Comparison of ENCODE assay signal across 11 cellular contexts in the genomic region with DNA sequence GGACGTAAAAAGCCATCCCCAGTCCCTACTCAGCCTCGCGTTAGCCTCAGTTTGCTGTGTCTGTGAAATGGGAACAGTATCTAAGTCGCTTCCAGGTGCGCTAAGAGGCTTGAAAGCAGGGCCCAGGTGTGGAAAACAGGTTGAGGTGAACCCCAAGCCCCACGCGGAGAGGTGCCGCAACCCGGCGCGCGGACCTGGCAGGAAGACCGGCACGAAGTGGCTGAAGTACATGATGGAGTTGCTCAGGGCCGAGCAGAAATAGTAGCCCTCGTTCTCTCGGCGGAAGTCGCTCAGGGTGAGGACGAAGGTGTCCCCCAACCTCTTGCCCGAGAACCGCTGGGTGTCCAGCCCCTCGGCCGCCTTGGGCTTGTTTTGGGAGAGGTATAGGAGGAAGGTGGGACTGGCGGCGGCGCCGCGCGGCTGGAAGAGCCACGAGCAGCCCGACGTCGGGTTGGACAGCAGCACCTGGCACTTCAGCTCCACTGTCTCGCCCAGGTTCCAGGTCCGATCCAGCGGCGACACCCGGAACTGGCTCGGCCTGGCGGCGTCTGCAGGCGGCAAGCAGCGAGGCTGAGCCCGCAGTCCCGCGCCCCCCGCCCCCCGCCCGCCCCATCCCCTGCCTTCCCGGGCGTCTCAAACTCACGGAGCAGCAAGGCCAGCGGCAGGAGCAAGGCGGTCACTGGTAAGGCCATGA. TPM values are rescaled to one million over a fixed set of nuclear protein-coding genes. Genes with fewer than 3 reads are reported as not detected.
DNase-seq lines count a peak whose midpoint lies in the region; ATAC-seq and TF ChIP-seq lines count a peak whose summit lies in the region.
"Had no signal": no experiment of that assay in that cellular context is flagged by ENCODE, and none has a peak within 500 bp of the region (broad histone marks: within the 10 kb centered on the region; RNA-seq: fewer than 3 reads in every experiment).

No MANE protein-coding gene starts in this region.

- H4K20me1 ChIP-seq in BLaER1 treated with 17β-estradiol and CSF1 and Interleukin-3, amounts not matched to agents 10 nM and 100 nM: peaks cover 0 to 9% (median 0%) of the 10 kb centered on the region in 11 experiments; a peak in 2 of 22 replicates
- H4K20me1 ChIP-seq in mammary epithelial cell (ENCODE audit: insufficient read depth, low read length): no peaks in the 10 kb centered on the region

- dilution Hi-C loops in mammary epithelial cell (cut with HindIII; ENCODE audit: low sequenced_read_pairs): no loop called here

- no peaks in the 10 kb centered on the region for H3K79me2 ChIP-seq in mammary epithelial cell (ENCODE audit: insufficient read depth, low read length)

- H3K9me3 Mint-ChIP-seq in naive thymus-derived CD4-positive, alpha-beta T cell: peaks cover 0 to 11% (median 6%) of the 10 kb centered on the region in 11 donors

- 30% methylated on average over 13 of the region's 55 CpGs for WGBS in mammary epithelial cell (ENCODE audit: low coverage, missing lambda C conversion rate)

- H3K4me3 ChIP-seq in BLaER1 treated with 17β-estradiol and CSF1 and Interleukin-3, amounts not matched to agents 10 nM and 100 nM: peak overlapping the region; percentile 7 to 62 (median 53); a peak in 18 of 20 replicates
- H3K4me3 ChIP-seq in HUES6 (ENCODE audit: low read depth, low read length) (peak overlapping the region; percentile 44), mammary epithelial cell (replicated peaks in 1 of 3; ENCODE audit: insufficient read depth in 1 of 3, low read depth in 2 of 3, low read length in 3 of 3) (no peak overlapping the region)
- H3K4me3 ChIP-seq in naive thymus-derived CD4-positive, alpha-beta T cell (ENCODE audit: low read length): peak overlapping the region; percentile 55
- H3K4me3 ChIP-seq: lung had no signal

- peaks cover 4 to 17% (median 8%) of the 10 kb centered on the region in 5 donors for H3K36me3 Mint-ChIP-seq in naive thymus-derived CD4-positive, alpha-beta T cell

- H3K36me3 ChIP-seq in BLaER1 treated with 17β-estradiol and CSF1 and Interleukin-3, amounts not matched to agents 10 nM and 100 nM: no peaks in the 10 kb centered on the region; a peak in 1 of 22 replicates
- no peaks in the 10 kb centered on the region for H3K36me3 ChIP-seq in HUES6 (ENCODE audit: control insufficient read depth, insufficient read depth, low read length)
- no peaks in the 10 kb centered on the region for H3K36me3 ChIP-seq in mammary epithelial cell (ENCODE audit: insufficient read depth, low read length)
- peaks cover 0 to 17% (median 0%) of the 10 kb centered on the region in 3 experiments for H3K36me3 ChIP-seq in naive thymus-derived CD4-positive, alpha-beta T cell (ENCODE audit: control insufficient read depth in 2 of 3, insufficient read depth in 3 of 3, low read length in 3 of 3)

- peaks cover 10 to 34% (median 19%) of the 10 kb centered on the region in 11 experiments for H3K9me3 ChIP-seq in BLaER1 treated with 17β-estradiol and CSF1 and Interleukin-3, amounts not matched to agents 10 nM and 100 nM (replicated peaks in 1 of 11)
- H3K9me3 ChIP-seq in HUES6 (ENCODE audit: control insufficient read depth, insufficient read depth, low read depth, low read length): no peaks in the 10 kb centered on the region
- no peaks in the 10 kb centered on the region for H3K9me3 ChIP-seq in mammary epithelial cell (replicated peaks; ENCODE audit: insufficient read depth, low read length)
- no peaks in the 10 kb centered on the region for H3K9me3 ChIP-seq in naive thymus-derived CD4-positive, alpha-beta T cell (ENCODE audit: control insufficient read depth in 2 of 3, low read length in 3 of 3)

- BruUV-seq in mammary epithelial cell (replicated peaks; lab: Mats Ljungman, UMichigan): no TSS peak

- peak overlapping the region; percentile 53 to 94 (median 82) for H3K4me3 Mint-ChIP-seq in naive thymus-derived CD4-positive, alpha-beta T cell

- TF ChIP-seq CTCF in mammary epithelial cell (conservative IDR thresholded peaks at IDR 0.05 in 1 of 2, IDR thresholded peaks at IDR 0.05 in 1 of 2; ENCODE audit: extremely low read depth in 1 of 2, insufficient read depth in 1 of 2, low read depth in 1 of 2, low read length in 2 of 2): no peak

- H3K4me2 ChIP-seq in BLaER1 treated with 17β-estradiol and CSF1 and Interleukin-3, amounts not matched to agents 10 nM and 100 nM: peak overlapping the region; percentile 55 to 87 (median 73); a peak in 20 of 22 replicates
- peak overlapping the region; percentile 56 for H3K4me2 ChIP-seq in mammary epithelial cell (ENCODE audit: insufficient read depth, low read depth, low read length)
- H3K4me2 ChIP-seq: KMS-11 had no signal

- H3K27me3 ChIP-seq in BLaER1 treated with 17β-estradiol and CSF1 and Interleukin-3, amounts not matched to agents 10 nM and 100 nM: peaks cover 47 to 70% (median 62%) of the 10 kb centered on the region in 11 experiments
- H3K27me3 ChIP-seq in HUES6 (ENCODE audit: control insufficient read depth, insufficient read depth, low read length): peaks cover 80% of the 10 kb centered on the region
- peaks cover 38% of the 10 kb centered on the region for H3K27me3 ChIP-seq in mammary epithelial cell (ENCODE audit: insufficient read depth, low read length)
- peaks cover 0 to 24% of the 10 kb centered on the region in 2 donors for H3K27me3 ChIP-seq in naive thymus-derived CD4-positive, alpha-beta T cell (ENCODE audit: control insufficient read depth in 2 of 2, insufficient read depth in 2 of 2, low read length in 2 of 2)

- no peak overlapping the region for H3K27ac Mint-ChIP-seq in naive thymus-derived CD4-positive, alpha-beta T cell

- intact Hi-C loops in mammary epithelial cell (cut with micrococcal nuclease): no loop called here
- intact Hi-C loops in naive thymus-derived CD4-positive, alpha-beta T cell (cut with micrococcal nuclease): no loop called here

- peaks cover 17 to 44% (median 30%) of the 10 kb centered on the region in 7 donors for H3K4me1 Mint-ChIP-seq in naive thymus-derived CD4-positive, alpha-beta T cell

- peak; percentile 8 for DNase-seq in mammary epithelial cell
- no peak for DNase-seq in naive thymus-derived CD4-positive, alpha-beta T cell
- DNase-seq in GM19238 (ENCODE audit: insufficient read length, low spot score): no peak
- DNase-seq in SKM-1 treated with dmso at 0.1 percent for 144 hours (lab: John Stamatoyannopoulos, UW; ENCODE audit: unreplicated experiment): no peak
- DNase-seq: GF-D8 had no signal

- peaks cover 22 to 34% (median 24%) of the 10 kb centered on the region in 10 experiments for H3K4me1 ChIP-seq in BLaER1 treated with 17β-estradiol and CSF1 and Interleukin-3, amounts not matched to agents 10 nM and 100 nM
- H3K4me1 ChIP-seq in HUES6 (ENCODE audit: control insufficient read depth, insufficient read depth, low read length) (peaks cover 10% of the 10 kb centered on the region), mammary epithelial cell (ENCODE audit: insufficient read depth, low read length) (peaks cover 20% of the 10 kb centered on the region)
- H3K4me1 ChIP-seq in naive thymus-derived CD4-positive, alpha-beta T cell (ENCODE audit: control insufficient read depth in 2 of 2, insufficient read depth in 2 of 2, low read length in 2 of 2): peaks cover 16 to 69% of the 10 kb centered on the region in 2 donors

- ATAC-seq in naive thymus-derived CD4-positive, alpha-beta T cell: no peak
- ATAC-seq in HG03457 (IDR thresholded peaks at IDR 0.05; ENCODE audit: unreplicated experiment) (no peak), HG03139 (IDR thresholded peaks at IDR 0.05; ENCODE audit: unreplicated experiment) (no peak)

- POLR2A ChIA-PET in naive thymus-derived CD4-positive, alpha-beta T cell (lab: Charles Lee): no interaction called here

- CTCF ChIA-PET in mammary epithelial cell (lab: Charles Lee; ENCODE audit: low non-redundant PET): no interaction called here
- CTCF ChIA-PET in naive thymus-derived CD4-positive, alpha-beta T cell (lab: Charles Lee): no interaction called here

- H3K27me3 Mint-ChIP-seq in naive thymus-derived CD4-positive, alpha-beta T cell: peaks cover 44 to 70% (median 53%) of the 10 kb centered on the region in 5 donors

- no peak overlapping the region for H3K9ac ChIP-seq in BLaER1 treated with 17β-estradiol and CSF1 and Interleukin-3, amounts not matched to agents 10 nM and 100 nM
- H3K9ac ChIP-seq in HUES6 (ENCODE audit: low read length) (no peak overlapping the region), mammary epithelial cell (ENCODE audit: insufficient read depth, low read length) (no peak overlapping the region)
- H3K9ac ChIP-seq: KMS-11 had no signal

- in situ Hi-C loops in mammary epithelial cell (cut with MboI; ENCODE audit: low sequenced_read_pairs in 2 of 2): no loop called here

- H3K27ac ChIP-seq in BLaER1 treated with 17β-estradiol and CSF1 and Interleukin-3, amounts not matched to agents 10 nM and 100 nM: no peak overlapping the region
- H3K27ac ChIP-seq in HUES6 (ENCODE audit: low read depth, low read length) (no peak overlapping the region), mammary epithelial cell (ENCODE audit: insufficient read depth, low read depth, low read length) (no peak overlapping the region)
- no peak overlapping the region for H3K27ac ChIP-seq in naive thymus-derived CD4-positive, alpha-beta T cell (ENCODE audit: low read depth, low read length)
- H3K27ac ChIP-seq: KMS-11 had no signal

- H2AFZ ChIP-seq in mammary epithelial cell (ENCODE audit: low read depth, low read length): peak overlapping the region; percentile 51

RNA-seq across cellular contexts. Expression of gene CD8A, which starts 0.4 kb away (rescaled TPM):
- total RNA-seq in mammary epithelial cell: under 1 TPM; 0.17 to 0.56 TPM
- 0.15 TPM for polyA plus RNA-seq in mammary epithelial cell
- polyA minus RNA-seq in mammary epithelial cell: not detected
- total RNA-seq in naive thymus-derived CD4-positive, alpha-beta T cell: 10 to 100 TPM in 1 of 5 experiments, 1 to 10 TPM in 4; 1.4 to 56.0 (median 2.0) TPM
- under 1 TPM; 0.16 to 0.76 TPM for polyA plus RNA-seq in naive thymus-derived CD4-positive, alpha-beta T cell

Comparison
In these comparisons a context has a peak if more than half of its experiments do, and no peak if none do; other contexts are left out.
1. H3K4me3 ChIP-seq: peak in BLaER1 treated with 17β-estradiol and CSF1 and Interleukin-3, amounts not matched to agents 10 nM and 100 nM (10 of 10), HUES6 (single experiment) and naive thymus-derived CD4-positive, alpha-beta T cell (single experiment); none in mammary epithelial cell (0 of 3).